ENCODE assay signal across 10 cellular contexts in genomic region chrX:20029728-20030127, GRCh38. TPM values are rescaled to one million over a fixed set of nuclear protein-coding genes. Genes with fewer than 3 reads are reported as not detected.
DNase-seq lines count a peak whose midpoint lies in the region; ATAC-seq and TF ChIP-seq lines count a peak whose summit lies in the region.
"Had no signal": no experiment of that assay in that cellular context is flagged by ENCODE, and none has a peak within 500 bp of the region (broad histone marks: within the 10 kb centered on the region; RNA-seq: fewer than 3 reads in every experiment).

No MANE protein-coding gene starts in this region.

- H3K79me2 ChIP-seq in trophoblast cell (ENCODE audit: control insufficient read depth, insufficient read depth, low read length, poor library complexity): no peaks in the 10 kb centered on the region

- H3K9me3 ChIP-seq in trophoblast cell (ENCODE audit: insufficient read depth, low read depth, low read length): no peaks in the 10 kb centered on the region
- no peaks in the 10 kb centered on the region for H3K9me3 ChIP-seq in spleen
- H3K9me3 ChIP-seq: esophagus muscularis mucosa had no signal

- H2AK5ac ChIP-seq in trophoblast cell (ENCODE audit: low read length): no peak overlapping the region

- no peak overlapping the region for H2AFZ ChIP-seq in trophoblast cell (ENCODE audit: insufficient read depth, low read length, poor library complexity)

- H3K27me3 ChIP-seq in trophoblast cell (ENCODE audit: insufficient read depth, low read length): no peaks in the 10 kb centered on the region
- H3K27me3 ChIP-seq in spleen (replicated peaks in 1 of 7): no peaks in the 10 kb centered on the region
- H3K27me3 ChIP-seq: esophagus muscularis mucosa had no signal

- no peak overlapping the region for H3K23ac ChIP-seq in trophoblast cell (ENCODE audit: low read length)

- H3K27ac ChIP-seq in VCaP (peak overlapping the region; percentile 97), trophoblast cell (ENCODE audit: low read depth, low read length) (peak overlapping the region; percentile 59), spleen (no peak overlapping the region)
- H3K27ac ChIP-seq: esophagus muscularis mucosa had no signal

- H3K36me3 ChIP-seq in trophoblast cell (ENCODE audit: control insufficient read depth in 1 of 2, insufficient read depth in 2 of 2, low read length in 2 of 2) (no peaks in the 10 kb centered on the region), spleen (no peaks in the 10 kb centered on the region)
- H3K36me3 ChIP-seq: esophagus muscularis mucosa had no signal

- H4K12ac ChIP-seq in trophoblast cell (ENCODE audit: low read depth, low read length): no peak overlapping the region

- H4K8ac ChIP-seq in trophoblast cell (ENCODE audit: low read depth, low read length): no peak overlapping the region

- no peak for TF ChIP-seq POLR2A in spleen (IDR thresholded peaks at IDR 0.05)

- peaks cover 10 to 18% of the 10 kb centered on the region in 2 experiments for H3K4me1 ChIP-seq in trophoblast cell (ENCODE audit: control insufficient read depth in 1 of 2, insufficient read depth in 2 of 2, low read length in 2 of 2)
- no peaks in the 10 kb centered on the region for H3K4me1 ChIP-seq in spleen
- H3K4me1 ChIP-seq: esophagus muscularis mucosa had no signal

- no peak overlapping the region for H3K4me2 ChIP-seq in trophoblast cell (ENCODE audit: low read length)

- H2BK5ac ChIP-seq in trophoblast cell (ENCODE audit: low read depth, low read length, poor library complexity): no peak overlapping the region

- no peak overlapping the region for H3K18ac ChIP-seq in trophoblast cell (ENCODE audit: low read length)

- H3K4me3 ChIP-seq in trophoblast cell (ENCODE audit: low read depth, low read length) (no peak overlapping the region), spleen (no peak overlapping the region)
- H3K4me3 ChIP-seq: esophagus muscularis mucosa had no signal

- peaks cover 15% of the 10 kb centered on the region for H3K79me1 ChIP-seq in trophoblast cell (ENCODE audit: low read length)

- DNase-seq in HuH-7 (ENCODE audit: low spot score): peak; percentile 27
- peak in 1 of 2 donors; percentile 48 for DNase-seq in trophoblast cell
- no peak for DNase-seq in NCI-H524 (lab: John Stamatoyannopoulos, UW)
- no peak for DNase-seq in spleen
- DNase-seq in NCI-H345 treated with DMSO at 0.1 percent for 48 hours (lab: John Stamatoyannopoulos, UW; ENCODE audit: unreplicated experiment): no peak
- DNase-seq: activated CD4-positive, CD25-positive, alpha-beta regulatory T cell; activated T-cell treated with anti-CD3 and anti-CD28 coated beads, Interleukin-2, amount 50 U/mL, for 48 hours had no signal

- no peak overlapping the region for H4K91ac ChIP-seq in trophoblast cell (ENCODE audit: low read depth, low read length)

- peak; percentile 44 for ATAC-seq in GM18858 (IDR thresholded peaks at IDR 0.05; ENCODE audit: unreplicated experiment)

- no peak overlapping the region for H2BK120ac ChIP-seq in trophoblast cell (ENCODE audit: insufficient read depth, low read length, poor library complexity)

- no peak overlapping the region for H3K9ac ChIP-seq in trophoblast cell (ENCODE audit: low read length)

- TF ChIP-seq CTCF in VCaP (conservative IDR thresholded peaks at IDR 0.05) (no peak), spleen (IDR thresholded peaks at IDR 0.05 in 8 of 11, conservative IDR thresholded peaks at IDR 0.05 in 3 of 11) (no peak)

- H2BK12ac ChIP-seq in trophoblast cell (ENCODE audit: low read length): no peak overlapping the region

- H3K4ac ChIP-seq in trophoblast cell (ENCODE audit: low read depth, low read length): no peak overlapping the region

- no CpG with 5 or more reads among the region's 2 CpGs for whole genome bisulfite sequencing in trophoblast cell (ENCODE audit: extremely low coverage, insufficient coverage, insufficient read length)
- 8 to 48% (median 20%) methylated on average over 2 of the region's 2 CpGs for WGBS in spleen, 5 donors

- H3K14ac ChIP-seq in trophoblast cell (ENCODE audit: low read length): no peak overlapping the region

- intact Hi-C loops in spleen (cut with DNase I; ENCODE audit: low total_unique reads): no loop called here

RNA-seq across cellular contexts. Expression of gene BCLAF3, which starts 38.9 kb away (rescaled TPM):
- polyA plus RNA-seq in trophoblast cell (2013): 4.9 and 5.1 TPM in 2 replicates
- 10 to 100 TPM; 10.5 to 19.2 (median 15.5) TPM for total RNA-seq in spleen
- polyA plus RNA-seq in spleen: 1 to 10 TPM; 2.8 to 4.1 (median 3.2) TPM

Comparison
In these comparisons a context has a peak if more than half of its experiments do, and no peak if none do; other contexts are left out.
1. H3K27ac ChIP-seq: peak in VCaP (single experiment) and trophoblast cell (single experiment); none in spleen (0 of 8).